Comparison of ENCODE assay signal across 8 cellular contexts in the genomic region with DNA sequence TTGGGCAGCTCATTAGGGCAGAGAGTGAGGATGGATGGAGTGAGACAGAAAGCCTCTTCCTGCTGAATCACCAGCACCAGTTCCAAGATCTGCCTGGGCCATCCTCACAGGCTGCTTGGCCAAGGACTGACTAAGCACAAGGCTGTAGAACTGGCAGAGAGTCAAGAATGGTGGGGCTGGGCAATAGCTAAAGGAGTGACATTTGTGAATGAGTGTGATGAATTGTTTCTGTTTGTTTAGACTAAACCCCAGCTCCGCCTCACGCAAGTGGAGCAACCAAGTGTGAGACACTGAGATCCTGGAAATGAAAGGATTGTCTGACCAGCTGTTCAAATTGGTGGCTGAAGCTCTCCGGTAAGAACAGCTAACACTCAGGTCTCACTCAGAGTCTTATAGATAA. TPM values are rescaled to one million over a fixed set of nuclear protein-coding genes. Genes with fewer than 3 reads are reported as not detected.
DNase-seq lines count a peak whose midpoint lies in the region; ATAC-seq, FAIRE-seq and TF ChIP-seq lines count a peak whose summit lies in the region.

No MANE protein-coding gene starts in this region.

- H3K9me3 ChIP-seq in esophagus squamous epithelium: no peaks in the 10 kb centered on the region
- no peaks in the 10 kb centered on the region for H3K9me3 ChIP-seq in pancreas

- DNase-seq in ELR (ENCODE audit: low read depth): peak; percentile 96
- peak; percentile 87 for DNase-seq in NCI-H748 (lab: John Stamatoyannopoulos, UW; ENCODE audit: unreplicated experiment)
- DNase-seq in esophagus squamous epithelium (lab: John Stamatoyannopoulos, UW): peak; percentile 8
- DNase-seq in pancreas: peak in 3 of 6 donors; percentile 15 to 44 (median 38)
- no peak for DNase-seq in activated CD4-positive, alpha-beta T cell treated with anti-CD3 and anti-CD28 coated beads, Interleukin-2, amount 10 ng/mL, durations not matched to agents 7 days and 5 days

- H3K27me3 Mint-ChIP-seq in activated CD4-positive, alpha-beta T cell treated with anti-CD3 and anti-CD28 coated beads, Interleukin-2, amount 10 ng/mL, durations not matched to agents 7 days and 5 days: no peaks in the 10 kb centered on the region

- H3K36me3 Mint-ChIP-seq in activated CD4-positive, alpha-beta T cell treated with anti-CD3 and anti-CD28 coated beads, Interleukin-2, amount 10 ng/mL, durations not matched to agents 7 days and 5 days (ENCODE audit: low read depth): no peaks in the 10 kb centered on the region

- no peaks in the 10 kb centered on the region for H3K36me3 ChIP-seq in esophagus squamous epithelium
- H3K36me3 ChIP-seq in pancreas: no peaks in the 10 kb centered on the region

- no peak overlapping the region for H3K4me3 ChIP-seq in esophagus squamous epithelium
- no peak overlapping the region for H3K4me3 ChIP-seq in pancreas

- TF ChIP-seq CTCF in esophagus squamous epithelium (IDR thresholded peaks at IDR 0.05): no peak
- TF ChIP-seq CTCF in pancreas (IDR thresholded peaks at IDR 0.05): no peak

- no peak overlapping the region for H3K27ac Mint-ChIP-seq in activated CD4-positive, alpha-beta T cell treated with anti-CD3 and anti-CD28 coated beads, Interleukin-2, amount 10 ng/mL, durations not matched to agents 7 days and 5 days

- H3K27me3 ChIP-seq in esophagus squamous epithelium: no peaks in the 10 kb centered on the region
- no peaks in the 10 kb centered on the region for H3K27me3 ChIP-seq in pancreas

- peaks cover 0 to 16% (median 3%) of the 10 kb centered on the region in 3 donors for H3K4me1 ChIP-seq in esophagus squamous epithelium
- H3K4me1 ChIP-seq in pancreas: no peaks in the 10 kb centered on the region

- CTCF ChIA-PET in activated CD4-positive, alpha-beta T cell treated with anti-CD3 and anti-CD28 coated beads, Interleukin-2, amount 10 ng/mL, durations not matched to agents 7 days and 5 days (lab: Charles Lee): no interaction called here

- ATAC-seq in pancreas (peak; percentile 28 to 86 (median 72)), HG02678 (IDR thresholded peaks at IDR 0.05; ENCODE audit: unreplicated experiment) (no peak), HG02798 (IDR thresholded peaks at IDR 0.05; ENCODE audit: poor library complexity, unreplicated experiment) (no peak), HG03175 (IDR thresholded peaks at IDR 0.05; ENCODE audit: unreplicated experiment) (no peak)

- WGBS in esophagus squamous epithelium, 2 donors: 13 to 19% methylated on average over 3 of the region's 3 CpGs
- 59 to 69% methylated on average over 3 of the region's 3 CpGs for WGBS in pancreas, 2 donors

- peak overlapping the region in 1 of 4 donors; percentile 21 for H3K27ac ChIP-seq in esophagus squamous epithelium
- H3K27ac ChIP-seq in pancreas: no peak overlapping the region

- H3K4me1 Mint-ChIP-seq in activated CD4-positive, alpha-beta T cell treated with anti-CD3 and anti-CD28 coated beads, Interleukin-2, amount 10 ng/mL, durations not matched to agents 7 days and 5 days: no peaks in the 10 kb centered on the region

- TF ChIP-seq POLR2A in esophagus squamous epithelium (IDR thresholded peaks at IDR 0.05): no peak

- no peak for FAIRE-seq in pancreas (lab: Jason Lieb, UNC)

- intact Hi-C loops in esophagus squamous epithelium (cut with DNase I): no loop called here
- intact Hi-C loops in pancreas (cut with DNase I): no loop called here

- no peak overlapping the region for H3K4me3 Mint-ChIP-seq in activated CD4-positive, alpha-beta T cell treated with anti-CD3 and anti-CD28 coated beads, Interleukin-2, amount 10 ng/mL, durations not matched to agents 7 days and 5 days

- H3K9me3 Mint-ChIP-seq in activated CD4-positive, alpha-beta T cell treated with anti-CD3 and anti-CD28 coated beads, Interleukin-2, amount 10 ng/mL, durations not matched to agents 7 days and 5 days: no peaks in the 10 kb centered on the region

- POLR2A ChIA-PET in activated CD4-positive, alpha-beta T cell treated with anti-CD3 and anti-CD28 coated beads, Interleukin-2, amount 10 ng/mL, durations not matched to agents 7 days and 5 days (lab: Charles Lee): no interaction called here

RNA-seq across cellular contexts. Expression of gene BRINP2, which starts 38.6 kb away (rescaled TPM):
- total RNA-seq in esophagus squamous epithelium (not detected), pancreas (under 1 TPM in 1 of 6 donors, not detected in 5; 0.19 TPM)
- under 1 TPM; 0.04 to 0.23 TPM for polyA plus RNA-seq in pancreas
- total RNA-seq in activated CD4-positive, alpha-beta T cell treated with anti-CD3 and anti-CD28 coated beads, Interleukin-2, amount 10 ng/mL, durations not matched to agents 7 days and 5 days: not detected

RNA-seq across cellular contexts. Expression of gene ASTN1, which starts 44.8 kb away (rescaled TPM):
- total RNA-seq in esophagus squamous epithelium: under 1 TPM in 1 of 4 donors, not detected in 3; under 0.01 TPM
- under 1 TPM; 0.23 to 0.52 (median 0.32) TPM for total RNA-seq in pancreas
- under 1 TPM; 0.11 to 0.77 TPM for polyA plus RNA-seq in pancreas
- total RNA-seq in activated CD4-positive, alpha-beta T cell treated with anti-CD3 and anti-CD28 coated beads, Interleukin-2, amount 10 ng/mL, durations not matched to agents 7 days and 5 days: not detected

Comparison
In these comparisons a context has a peak if more than half of its experiments do, and no peak if none do; other contexts are left out.
1. ATAC-seq: peak in pancreas (4 of 4); none in HG02678 (single experiment), HG02798 (single experiment) and HG03175 (single experiment).